Comparison of ENCODE assay signal across 20 cellular contexts in genomic region chr13:20399961-20400360, GRCh38.
"Had no signal": no experiment of that assay in that cellular context is flagged by ENCODE, and none has a peak within 500 bp of the region (broad histone marks: within the 10 kb centered on the region; RNA-seq: fewer than 3 reads in every experiment).

No MANE protein-coding gene starts in this region.

- H3K27me3 Mint-ChIP-seq: activated CD8-positive, alpha-beta T cell treated with anti-CD3 and anti-CD28 coated beads for 36 hours; activated naive CD8-positive, alpha-beta T cell treated with anti-CD3 and anti-CD28 coated beads, Interleukin-2, amount 50 U/mL, for 24 hours had no signal

- H3K36me3 ChIP-seq: transverse colon, WERI-Rb-1 had no signal

- ATAC-seq: activated CD8-positive, alpha-beta T cell treated with anti-CD3 and anti-CD28 coated beads for 36 hours; activated naive CD8-positive, alpha-beta T cell treated with anti-CD3 and anti-CD28 coated beads, Interleukin-2, amount 50 U/mL, for 24 hours; body of pancreas; gastroesophageal sphincter; heart left ventricle; right lobe of liver; stimulated activated effector memory CD8-positive, alpha-beta T cell treated with anti-CD3 and anti-CD28 coated beads, Interleukin-12 subunit alpha, Interleukin-12 subunit beta, amount 100 ng/mL, for 72 hours had no signal

- H3K4me3 ChIP-seq: body of pancreas, esophagus muscularis mucosa, gastroesophageal sphincter, heart left ventricle, right lobe of liver, transverse colon had no signal

- H3K9me3 ChIP-seq: body of pancreas, esophagus muscularis mucosa, gastroesophageal sphincter, heart left ventricle, right lobe of liver, transverse colon had no signal

- H3K27ac Mint-ChIP-seq: activated CD4-positive, alpha-beta T cell treated with anti-CD3 and anti-CD28 coated beads, Interleukin-2, amount 10 ng/mL, durations not matched to agents 7 days and 5 days; activated CD8-positive, alpha-beta T cell treated with anti-CD3 and anti-CD28 coated beads for 36 hours; activated naive CD4-positive, alpha-beta T cell treated with anti-CD3 and anti-CD28 coated beads for 36 hours; activated naive CD8-positive, alpha-beta T cell treated with anti-CD3 and anti-CD28 coated beads, Interleukin-2, amount 50 U/mL, for 24 hours; stimulated activated effector memory CD8-positive, alpha-beta T cell treated with anti-CD3 and anti-CD28 coated beads, Interleukin-12 subunit alpha, Interleukin-12 subunit beta, amount 100 ng/mL, for 72 hours had no signal

- H3K4me3 Mint-ChIP-seq: activated CD4-positive, alpha-beta T cell treated with anti-CD3 and anti-CD28 coated beads, Interleukin-2, amount 10 ng/mL, durations not matched to agents 7 days and 5 days; activated CD8-positive, alpha-beta T cell treated with anti-CD3 and anti-CD28 coated beads for 36 hours; activated naive CD4-positive, alpha-beta T cell treated with anti-CD3 and anti-CD28 coated beads for 36 hours; activated naive CD8-positive, alpha-beta T cell treated with anti-CD3 and anti-CD28 coated beads, Interleukin-2, amount 50 U/mL, for 24 hours; natural killer cell treated with Interleukin-12 subunit alpha and Interleukin-12 subunit beta and Interleukin-15 and Interleukin-18, amount 100 ng/mL, for 72 hours; stimulated activated effector memory CD8-positive, alpha-beta T cell treated with anti-CD3 and anti-CD28 coated beads, Interleukin-12 subunit alpha, Interleukin-12 subunit beta, amount 100 ng/mL, for 72 hours had no signal

- DNase-seq: activated CD4-positive, alpha-beta T cell treated with anti-CD3 and anti-CD28 coated beads, Interleukin-2, amount 10 ng/mL, durations not matched to agents 7 days and 5 days; activated CD4-positive, CD25-positive, alpha-beta regulatory T cell treated with anti-CD3 and anti-CD28 coated beads, Interleukin-2, amount 50 U/mL, for 72 hours; activated CD8-positive, alpha-beta T cell treated with anti-CD3 and anti-CD28 coated beads for 36 hours; activated effector memory CD4-positive, alpha-beta T cell treated with Interleukin-2 at 50 U/mL for 16 hours; activated naive CD4-positive, alpha-beta T cell treated with anti-CD3 and anti-CD28 coated beads for 36 hours; activated naive CD8-positive, alpha-beta T cell treated with anti-CD3 and anti-CD28 coated beads, Interleukin-2, amount 50 U/mL, for 24 hours; activated T-cell treated with anti-CD3 and anti-CD28 coated beads, Interleukin-2, amount 50 U/mL, for 1 hour; anterior cingulate cortex; body of pancreas; dermis blood vessel endothelial cell; effector CD8-positive, alpha-beta T cell; heart left ventricle; right lobe of liver; small intestine; transverse colon; WERI-Rb-1 had no signal

- H3K27me3 ChIP-seq: body of pancreas, esophagus muscularis mucosa, gastroesophageal sphincter, heart left ventricle, right lobe of liver, transverse colon had no signal

- H3K27ac ChIP-seq: body of pancreas, esophagus muscularis mucosa, gastroesophageal sphincter, heart left ventricle, right lobe of liver, transverse colon, WERI-Rb-1 had no signal

- H3K9me3 Mint-ChIP-seq: activated CD4-positive, alpha-beta T cell treated with anti-CD3 and anti-CD28 coated beads, Interleukin-2, amount 10 ng/mL, durations not matched to agents 7 days and 5 days; activated CD8-positive, alpha-beta T cell treated with anti-CD3 and anti-CD28 coated beads for 36 hours; activated naive CD4-positive, alpha-beta T cell treated with anti-CD3 and anti-CD28 coated beads for 36 hours; activated naive CD8-positive, alpha-beta T cell treated with anti-CD3 and anti-CD28 coated beads, Interleukin-2, amount 50 U/mL, for 24 hours had no signal

- H3K4me1 ChIP-seq: body of pancreas, esophagus muscularis mucosa, gastroesophageal sphincter, heart left ventricle, right lobe of liver had no signal

- H3K36me3 Mint-ChIP-seq: natural killer cell treated with Interleukin-12 subunit alpha and Interleukin-12 subunit beta and Interleukin-15 and Interleukin-18, amount 100 ng/mL, for 72 hours; stimulated activated effector memory CD8-positive, alpha-beta T cell treated with anti-CD3 and anti-CD28 coated beads, Interleukin-12 subunit alpha, Interleukin-12 subunit beta, amount 100 ng/mL, for 72 hours had no signal
